Comparison of ENCODE assay signal across 24 cellular contexts in the genomic region with DNA sequence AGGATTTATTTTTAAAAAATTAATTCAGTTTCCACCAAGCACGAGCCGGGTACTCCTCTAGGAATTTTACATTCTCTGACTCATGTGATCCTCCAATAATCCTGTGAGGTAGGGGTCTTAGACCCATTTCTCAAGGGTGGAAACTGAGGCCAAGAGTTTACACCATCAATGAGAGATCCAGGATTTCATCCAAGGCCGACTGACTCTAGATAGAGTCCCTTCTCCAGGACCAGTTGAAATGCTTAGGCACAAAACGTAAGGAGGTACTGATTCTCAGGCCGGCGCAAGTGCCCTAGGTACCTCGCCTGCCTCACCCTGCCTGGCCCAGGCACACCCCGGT.
"Had no signal": no experiment of that assay in that cellular context is flagged by ENCODE, and none has a peak within 500 bp of the region (broad histone marks: within the 10 kb centered on the region; RNA-seq: fewer than 3 reads in every experiment).

No MANE protein-coding gene starts in this region.

- H3K9me3 Mint-ChIP-seq: memory B cell; natural killer cell treated with Interleukin-12 subunit alpha and Interleukin-12 subunit beta and Interleukin-15 and Interleukin-18, amount 100 ng/mL, for 72 hours; neural progenitor cell; stimulated activated memory B cell treated with anti-CD40 and anti-IgM and Interleukin-4, amounts not matched to agents 10 μg/mL and 1 μg/mL and 100 μg/mL, for 72 hours; stimulated activated naive CD8-positive, alpha-beta T cell treated with anti-CD3 and anti-CD28 coated beads, Interleukin-15, Interleukin-2, amounts not matched to agents 100 ng/mL and 50 ng/mL, for 24 hours had no signal

- H3K79me2 ChIP-seq: hepatocyte had no signal

- H3K4me3 ChIP-seq: esophagus squamous epithelium, hepatocyte, left ventricle myocardium inferior, lower lobe of right lung, neural progenitor cell, pancreas, tibial artery, upper lobe of right lung, vagina had no signal

- H3K9ac ChIP-seq: neural progenitor cell had no signal

- FAIRE-seq: kidney, pancreas had no signal

- ATAC-seq: left cardiac atrium; lower lobe of right lung; natural killer cell treated with Interleukin-12 subunit alpha and Interleukin-12 subunit beta and Interleukin-15 and Interleukin-18, amount 100 ng/mL, for 72 hours; pancreas; right cardiac atrium; stimulated activated memory B cell treated with anti-CD40 and anti-IgM and Interleukin-4, amounts not matched to agents 10 μg/mL and 1 μg/mL and 100 μg/mL, for 72 hours; upper lobe of right lung had no signal

- H3K27me3 ChIP-seq: esophagus squamous epithelium, hepatocyte, neural progenitor cell, pancreas, tibial artery, upper lobe of right lung, vagina had no signal

- H3K4me1 Mint-ChIP-seq: memory B cell; stimulated activated memory B cell treated with anti-CD40 and anti-IgM and Interleukin-4, amounts not matched to agents 10 μg/mL and 1 μg/mL and 100 μg/mL, for 72 hours had no signal

- DNase-seq: effector memory CD4-positive, alpha-beta T cell; esophagus squamous epithelium; foreskin fibroblast; head of caudate nucleus; kidney; left cardiac atrium; left ventricle myocardium inferior; lower lobe of right lung; midbrain; occipital lobe; pancreas; right cardiac atrium; stimulated activated CD4-positive, alpha-beta T cell treated with anti-CD3 and anti-CD28 coated beads, Interleukin-4, amount 100 ng/mL, for 1 hour; stimulated activated CD8-positive, alpha-beta memory T cell treated with anti-CD3 and anti-CD28 coated beads, Interleukin-4, amount 100 ng/mL, for 48 hours; tibial artery; upper lobe of right lung had no signal

- H3K27ac Mint-ChIP-seq: memory B cell; neural progenitor cell; progenitor cell of endocrine pancreas; stimulated activated memory B cell treated with anti-CD40 and anti-IgM and Interleukin-4, amounts not matched to agents 10 μg/mL and 1 μg/mL and 100 μg/mL, for 72 hours; stimulated activated naive CD8-positive, alpha-beta T cell treated with anti-CD3 and anti-CD28 coated beads, Interleukin-15, Interleukin-2, amounts not matched to agents 100 ng/mL and 50 ng/mL, for 24 hours had no signal

- H3K9me3 ChIP-seq: esophagus squamous epithelium, left ventricle myocardium inferior, lower lobe of right lung, pancreas, tibial artery, upper lobe of right lung, vagina had no signal

- H3K4me2 ChIP-seq: hepatocyte, neural progenitor cell had no signal

- H3K4me1 ChIP-seq: pancreas had no signal

- H3K27ac ChIP-seq: esophagus squamous epithelium, hepatocyte, left ventricle myocardium inferior, lower lobe of right lung, neural progenitor cell, pancreas, tibial artery, upper lobe of right lung, vagina had no signal

- H3K27me3 Mint-ChIP-seq: progenitor cell of endocrine pancreas; stimulated activated naive CD8-positive, alpha-beta T cell treated with anti-CD3 and anti-CD28 coated beads, Interleukin-15, Interleukin-2, amounts not matched to agents 100 ng/mL and 50 ng/mL, for 24 hours had no signal

- H2AFZ ChIP-seq: hepatocyte, neural progenitor cell had no signal

- H3K36me3 ChIP-seq: esophagus squamous epithelium, left ventricle myocardium inferior, lower lobe of right lung, neural progenitor cell, pancreas, tibial artery, upper lobe of right lung, vagina had no signal

- H3K4me3 Mint-ChIP-seq: memory B cell; natural killer cell treated with Interleukin-12 subunit alpha and Interleukin-12 subunit beta and Interleukin-15 and Interleukin-18, amount 100 ng/mL, for 72 hours; neural progenitor cell; stimulated activated memory B cell treated with anti-CD40 and anti-IgM and Interleukin-4, amounts not matched to agents 10 μg/mL and 1 μg/mL and 100 μg/mL, for 72 hours; stimulated activated naive CD8-positive, alpha-beta T cell treated with anti-CD3 and anti-CD28 coated beads, Interleukin-15, Interleukin-2, amounts not matched to agents 100 ng/mL and 50 ng/mL, for 24 hours had no signal

- H3K36me3 Mint-ChIP-seq: memory B cell; natural killer cell treated with Interleukin-12 subunit alpha and Interleukin-12 subunit beta and Interleukin-15 and Interleukin-18, amount 100 ng/mL, for 72 hours; neural progenitor cell; stimulated activated memory B cell treated with anti-CD40 and anti-IgM and Interleukin-4, amounts not matched to agents 10 μg/mL and 1 μg/mL and 100 μg/mL, for 72 hours had no signal
